ENCODE assay signal across 1 cellular context in the genomic region with DNA sequence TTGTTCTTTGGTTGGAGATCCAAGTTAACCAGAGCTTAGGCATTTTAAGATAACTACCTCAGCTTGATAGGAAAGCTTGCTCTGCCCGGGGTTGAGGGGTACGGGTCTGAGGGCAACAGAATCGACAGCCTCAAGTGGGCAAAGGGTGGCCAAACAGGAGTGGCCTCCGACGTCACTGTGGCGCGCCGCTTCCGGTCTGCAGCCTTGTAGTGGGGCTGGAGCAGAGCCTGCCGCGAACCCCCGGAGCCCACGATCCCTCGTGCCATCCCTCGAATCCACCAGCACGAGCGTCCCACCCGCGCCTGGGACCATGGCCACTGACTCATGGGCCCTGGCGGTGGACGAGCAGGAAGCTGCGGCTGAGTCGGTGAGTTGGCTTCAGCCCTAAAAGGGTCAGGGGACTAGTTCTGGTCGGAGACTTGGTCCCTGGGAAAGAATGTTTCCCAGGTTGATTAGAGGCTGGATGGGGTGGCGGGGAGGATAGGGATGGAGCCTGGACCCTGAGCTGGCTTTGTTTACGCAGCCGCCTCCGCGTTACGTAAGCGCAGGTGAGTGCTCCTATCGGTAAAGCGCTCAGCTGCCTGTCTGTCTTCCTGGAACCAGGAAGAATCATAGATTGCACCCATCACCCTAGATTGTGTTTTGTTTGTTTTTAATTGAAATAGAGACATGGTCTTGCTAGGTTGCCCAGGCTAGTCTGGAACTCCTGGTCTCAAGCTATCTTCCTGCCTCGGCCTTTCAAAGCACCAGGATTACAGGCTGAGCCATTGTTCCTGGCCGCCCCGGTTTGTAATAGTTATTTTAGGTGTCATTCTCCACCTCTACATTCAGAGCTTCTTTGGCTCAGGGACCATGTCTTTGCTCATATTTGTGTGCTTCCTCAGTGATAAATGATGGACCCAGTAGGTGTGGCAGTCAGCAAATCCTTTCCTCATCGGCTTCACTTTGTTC.
TF ChIP-seq lines count a peak whose summit lies in the region.

A gene (plus strand): TSS at position 199 of the 951 bp plus-strand sequence. CDS start 112 bp downstream, at position 311.

TF ChIP-seq in H1, 55 proteins besides CTCF, POLR2A, EP300 and RAD21 (continued from another document):
- TF ChIP-seq, protein P1, sequence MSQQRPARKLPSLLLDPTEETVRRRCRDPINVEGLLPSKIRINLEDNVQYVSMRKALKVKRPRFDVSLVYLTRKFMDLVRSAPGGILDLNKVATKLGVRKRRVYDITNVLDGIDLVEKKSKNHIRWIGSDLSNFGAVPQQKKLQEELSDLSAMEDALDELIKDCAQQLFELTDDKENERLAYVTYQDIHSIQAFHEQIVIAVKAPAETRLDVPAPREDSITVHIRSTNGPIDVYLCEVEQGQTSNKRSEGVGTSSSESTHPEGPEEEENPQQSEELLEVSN (IDR thresholded peaks at IDR 0.05) = no peak
- TF ChIP-seq BRCA1 (IDR thresholded peaks at IDR 0.05; ENCODE audit: low read depth, low read length) (0 out of 2 replicates have a peak, but pooled peaks have one; percentile 11), SIRT6 (IDR thresholded peaks at IDR 0.05; ENCODE audit: low read length) (no peak), SP2 (IDR thresholded peaks at IDR 0.05; ENCODE audit: low read length) (no peak), TAF7 (optimal IDR thresholded peaks at IDR 0.05; ENCODE audit: borderline replicate concordance, low read depth, low read length) (peak; percentile 62), RFX5 (IDR thresholded peaks at IDR 0.05; ENCODE audit: borderline replicate concordance, low read depth, low read length) (no peak), SIX5 (IDR thresholded peaks at IDR 0.05; ENCODE audit: low read depth, low read length) (no peak), NRF1 (IDR thresholded peaks at IDR 0.05; ENCODE audit: low read depth, low read length) (no peak), ZNF274 (IDR thresholded peaks at IDR 0.05; ENCODE audit: borderline replicate concordance, extremely low read depth, low read length) (no peak), HDAC2 (IDR thresholded peaks at IDR 0.05; ENCODE audit: borderline replicate concordance in 1 of 2, low read depth in 2 of 2, low read length in 2 of 2) (peak; percentile 59 to 97), KDM4A (IDR thresholded peaks at IDR 0.05; ENCODE audit: low read depth, low read length, severe bottlenecking) (peak; percentile 96), BACH1 (IDR thresholded peaks at IDR 0.05; ENCODE audit: low read length) (peak; percentile 71), SRF (IDR thresholded peaks at IDR 0.05; ENCODE audit: low read depth, low read length) (peak; percentile 37; the same call in 1 of the 2 replicates), SIN3A (conservative IDR thresholded peaks at IDR 0.05 in 1 of 2, IDR thresholded peaks at IDR 0.05 in 1 of 2; ENCODE audit: low read depth in 1 of 2, low read length in 2 of 2) (peak; percentile 34 to 67; a peak in 2 of 4 replicates), HDAC6 (IDR thresholded peaks at IDR 0.05; ENCODE audit: low read depth, low read length) (no peak), CREB1 (IDR thresholded peaks at IDR 0.05) (peak; percentile 97), SP4 (IDR thresholded peaks at IDR 0.05; ENCODE audit: low read length) (0 out of 2 replicates have a peak, but pooled peaks have one; percentile 44), TBP (IDR thresholded peaks at IDR 0.05; ENCODE audit: low read depth, low read length) (peak; percentile 66; the same call in 1 of the 2 replicates), TEAD4 (IDR thresholded peaks at IDR 0.05; ENCODE audit: low read depth, low read length) (0 out of 2 replicates have a peak, but pooled peaks have one; percentile 2), RNF2 (IDR thresholded peaks at IDR 0.05; ENCODE audit: borderline replicate concordance, low read depth, low read length, missing control alignments, poor library complexity, severe bottlenecking) (no peak), CBX8 (IDR thresholded peaks at IDR 0.05; ENCODE audit: borderline replicate concordance, low read depth, low read length) (no peak), JUN (IDR thresholded peaks at IDR 0.05; ENCODE audit: low read depth, low read length) (no peak), YY1 (IDR thresholded peaks at IDR 0.05; ENCODE audit: low read depth, low read length) (no peak), POLR2AphosphoS5 (IDR thresholded peaks at IDR 0.05; ENCODE audit: low read depth, low read length) (peak; percentile 95), MAFK (IDR thresholded peaks at IDR 0.05; ENCODE audit: low read depth, low read length) (no peak), CBX5 (IDR thresholded peaks at IDR 0.05; ENCODE audit: low read depth, low read length) (no peak), SAP30 (IDR thresholded peaks at IDR 0.05; ENCODE audit: insufficient read depth, insufficient replicate concordance, low read length) (no peak), JUND (IDR thresholded peaks at IDR 0.05; ENCODE audit: low read length) (no peak), FOSL1 (IDR thresholded peaks at IDR 0.05; ENCODE audit: insufficient read depth, low read depth, low read length) (no peak), RXRA (IDR thresholded peaks at IDR 0.05; ENCODE audit: insufficient read depth, low read depth, low read length) (no peak), CHD1 (IDR thresholded peaks at IDR 0.05; ENCODE audit: low read depth, low read length) (no peak), SUZ12 (IDR thresholded peaks at IDR 0.05; ENCODE audit: low read length) (no peak), POU5F1 (IDR thresholded peaks at IDR 0.05; ENCODE audit: low read depth, low read length) (no peak), KDM1A (IDR thresholded peaks at IDR 0.05; ENCODE audit: borderline replicate concordance, low read length) (no peak; the same call in 1 of the 2 replicates), CEBPB (IDR thresholded peaks at IDR 0.05; ENCODE audit: low read depth, low read length) (peak; percentile 75), GTF2F1 (IDR thresholded peaks at IDR 0.05; ENCODE audit: borderline replicate concordance, low read depth, low read length) (no peak), TCF12 (IDR thresholded peaks at IDR 0.05; ENCODE audit: low read depth, low read length) (no peak), BCL11A (IDR thresholded peaks at IDR 0.05; ENCODE audit: low read depth in 2 of 2, low read length in 2 of 2) (no peak), EGR1 (IDR thresholded peaks at IDR 0.05; ENCODE audit: borderline replicate concordance, low read depth, low read length) (no peak)
- TF ChIP-seq, protein P2, sequence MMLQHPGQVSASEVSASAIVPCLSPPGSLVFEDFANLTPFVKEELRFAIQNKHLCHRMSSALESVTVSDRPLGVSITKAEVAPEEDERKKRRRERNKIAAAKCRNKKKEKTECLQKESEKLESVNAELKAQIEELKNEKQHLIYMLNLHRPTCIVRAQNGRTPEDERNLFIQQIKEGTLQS (IDR thresholded peaks at IDR 0.05; ENCODE audit: insufficient read depth, low read depth, low read length) = no peak
- TF ChIP-seq, protein P3, sequence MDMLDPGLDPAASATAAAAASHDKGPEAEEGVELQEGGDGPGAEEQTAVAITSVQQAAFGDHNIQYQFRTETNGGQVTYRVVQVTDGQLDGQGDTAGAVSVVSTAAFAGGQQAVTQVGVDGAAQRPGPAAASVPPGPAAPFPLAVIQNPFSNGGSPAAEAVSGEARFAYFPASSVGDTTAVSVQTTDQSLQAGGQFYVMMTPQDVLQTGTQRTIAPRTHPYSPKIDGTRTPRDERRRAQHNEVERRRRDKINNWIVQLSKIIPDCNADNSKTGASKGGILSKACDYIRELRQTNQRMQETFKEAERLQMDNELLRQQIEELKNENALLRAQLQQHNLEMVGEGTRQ (IDR thresholded peaks at IDR 0.05; ENCODE audit: low read length) = no peak
- TF ChIP-seq, protein P4, sequence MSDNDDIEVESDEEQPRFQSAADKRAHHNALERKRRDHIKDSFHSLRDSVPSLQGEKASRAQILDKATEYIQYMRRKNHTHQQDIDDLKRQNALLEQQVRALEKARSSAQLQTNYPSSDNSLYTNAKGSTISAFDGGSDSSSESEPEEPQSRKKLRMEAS (IDR thresholded peaks at IDR 0.05) = peak; percentile 75
- TF ChIP-seq, protein P5, sequence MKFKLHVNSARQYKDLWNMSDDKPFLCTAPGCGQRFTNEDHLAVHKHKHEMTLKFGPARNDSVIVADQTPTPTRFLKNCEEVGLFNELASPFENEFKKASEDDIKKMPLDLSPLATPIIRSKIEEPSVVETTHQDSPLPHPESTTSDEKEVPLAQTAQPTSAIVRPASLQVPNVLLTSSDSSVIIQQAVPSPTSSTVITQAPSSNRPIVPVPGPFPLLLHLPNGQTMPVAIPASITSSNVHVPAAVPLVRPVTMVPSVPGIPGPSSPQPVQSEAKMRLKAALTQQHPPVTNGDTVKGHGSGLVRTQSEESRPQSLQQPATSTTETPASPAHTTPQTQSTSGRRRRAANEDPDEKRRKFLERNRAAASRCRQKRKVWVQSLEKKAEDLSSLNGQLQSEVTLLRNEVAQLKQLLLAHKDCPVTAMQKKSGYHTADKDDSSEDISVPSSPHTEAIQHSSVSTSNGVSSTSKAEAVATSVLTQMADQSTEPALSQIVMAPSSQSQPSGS (IDR thresholded peaks at IDR 0.05; ENCODE audit: low read length) = no peak; the same call in 1 of the 2 replicates
- TF ChIP-seq, protein P6, sequence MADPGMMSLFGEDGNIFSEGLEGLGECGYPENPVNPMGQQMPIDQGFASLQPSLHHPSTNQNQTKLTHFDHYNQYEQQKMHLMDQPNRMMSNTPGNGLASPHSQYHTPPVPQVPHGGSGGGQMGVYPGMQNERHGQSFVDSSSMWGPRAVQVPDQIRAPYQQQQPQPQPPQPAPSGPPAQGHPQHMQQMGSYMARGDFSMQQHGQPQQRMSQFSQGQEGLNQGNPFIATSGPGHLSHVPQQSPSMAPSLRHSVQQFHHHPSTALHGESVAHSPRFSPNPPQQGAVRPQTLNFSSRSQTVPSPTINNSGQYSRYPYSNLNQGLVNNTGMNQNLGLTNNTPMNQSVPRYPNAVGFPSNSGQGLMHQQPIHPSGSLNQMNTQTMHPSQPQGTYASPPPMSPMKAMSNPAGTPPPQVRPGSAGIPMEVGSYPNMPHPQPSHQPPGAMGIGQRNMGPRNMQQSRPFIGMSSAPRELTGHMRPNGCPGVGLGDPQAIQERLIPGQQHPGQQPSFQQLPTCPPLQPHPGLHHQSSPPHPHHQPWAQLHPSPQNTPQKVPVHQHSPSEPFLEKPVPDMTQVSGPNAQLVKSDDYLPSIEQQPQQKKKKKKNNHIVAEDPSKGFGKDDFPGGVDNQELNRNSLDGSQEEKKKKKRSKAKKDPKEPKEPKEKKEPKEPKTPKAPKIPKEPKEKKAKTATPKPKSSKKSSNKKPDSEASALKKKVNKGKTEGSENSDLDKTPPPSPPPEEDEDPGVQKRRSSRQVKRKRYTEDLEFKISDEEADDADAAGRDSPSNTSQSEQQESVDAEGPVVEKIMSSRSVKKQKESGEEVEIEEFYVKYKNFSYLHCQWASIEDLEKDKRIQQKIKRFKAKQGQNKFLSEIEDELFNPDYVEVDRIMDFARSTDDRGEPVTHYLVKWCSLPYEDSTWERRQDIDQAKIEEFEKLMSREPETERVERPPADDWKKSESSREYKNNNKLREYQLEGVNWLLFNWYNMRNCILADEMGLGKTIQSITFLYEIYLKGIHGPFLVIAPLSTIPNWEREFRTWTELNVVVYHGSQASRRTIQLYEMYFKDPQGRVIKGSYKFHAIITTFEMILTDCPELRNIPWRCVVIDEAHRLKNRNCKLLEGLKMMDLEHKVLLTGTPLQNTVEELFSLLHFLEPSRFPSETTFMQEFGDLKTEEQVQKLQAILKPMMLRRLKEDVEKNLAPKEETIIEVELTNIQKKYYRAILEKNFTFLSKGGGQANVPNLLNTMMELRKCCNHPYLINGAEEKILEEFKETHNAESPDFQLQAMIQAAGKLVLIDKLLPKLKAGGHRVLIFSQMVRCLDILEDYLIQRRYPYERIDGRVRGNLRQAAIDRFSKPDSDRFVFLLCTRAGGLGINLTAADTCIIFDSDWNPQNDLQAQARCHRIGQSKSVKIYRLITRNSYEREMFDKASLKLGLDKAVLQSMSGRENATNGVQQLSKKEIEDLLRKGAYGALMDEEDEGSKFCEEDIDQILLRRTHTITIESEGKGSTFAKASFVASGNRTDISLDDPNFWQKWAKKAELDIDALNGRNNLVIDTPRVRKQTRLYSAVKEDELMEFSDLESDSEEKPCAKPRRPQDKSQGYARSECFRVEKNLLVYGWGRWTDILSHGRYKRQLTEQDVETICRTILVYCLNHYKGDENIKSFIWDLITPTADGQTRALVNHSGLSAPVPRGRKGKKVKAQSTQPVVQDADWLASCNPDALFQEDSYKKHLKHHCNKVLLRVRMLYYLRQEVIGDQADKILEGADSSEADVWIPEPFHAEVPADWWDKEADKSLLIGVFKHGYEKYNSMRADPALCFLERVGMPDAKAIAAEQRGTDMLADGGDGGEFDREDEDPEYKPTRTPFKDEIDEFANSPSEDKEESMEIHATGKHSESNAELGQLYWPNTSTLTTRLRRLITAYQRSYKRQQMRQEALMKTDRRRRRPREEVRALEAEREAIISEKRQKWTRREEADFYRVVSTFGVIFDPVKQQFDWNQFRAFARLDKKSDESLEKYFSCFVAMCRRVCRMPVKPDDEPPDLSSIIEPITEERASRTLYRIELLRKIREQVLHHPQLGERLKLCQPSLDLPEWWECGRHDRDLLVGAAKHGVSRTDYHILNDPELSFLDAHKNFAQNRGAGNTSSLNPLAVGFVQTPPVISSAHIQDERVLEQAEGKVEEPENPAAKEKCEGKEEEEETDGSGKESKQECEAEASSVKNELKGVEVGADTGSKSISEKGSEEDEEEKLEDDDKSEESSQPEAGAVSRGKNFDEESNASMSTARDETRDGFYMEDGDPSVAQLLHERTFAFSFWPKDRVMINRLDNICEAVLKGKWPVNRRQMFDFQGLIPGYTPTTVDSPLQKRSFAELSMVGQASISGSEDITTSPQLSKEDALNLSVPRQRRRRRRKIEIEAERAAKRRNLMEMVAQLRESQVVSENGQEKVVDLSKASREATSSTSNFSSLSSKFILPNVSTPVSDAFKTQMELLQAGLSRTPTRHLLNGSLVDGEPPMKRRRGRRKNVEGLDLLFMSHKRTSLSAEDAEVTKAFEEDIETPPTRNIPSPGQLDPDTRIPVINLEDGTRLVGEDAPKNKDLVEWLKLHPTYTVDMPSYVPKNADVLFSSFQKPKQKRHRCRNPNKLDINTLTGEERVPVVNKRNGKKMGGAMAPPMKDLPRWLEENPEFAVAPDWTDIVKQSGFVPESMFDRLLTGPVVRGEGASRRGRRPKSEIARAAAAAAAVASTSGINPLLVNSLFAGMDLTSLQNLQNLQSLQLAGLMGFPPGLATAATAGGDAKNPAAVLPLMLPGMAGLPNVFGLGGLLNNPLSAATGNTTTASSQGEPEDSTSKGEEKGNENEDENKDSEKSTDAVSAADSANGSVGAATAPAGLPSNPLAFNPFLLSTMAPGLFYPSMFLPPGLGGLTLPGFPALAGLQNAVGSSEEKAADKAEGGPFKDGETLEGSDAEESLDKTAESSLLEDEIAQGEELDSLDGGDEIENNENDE (IDR thresholded peaks at IDR 0.05; ENCODE audit: insufficient replicate concordance, low read length) = no peak
TF ChIP-seq in H1: peak in this region for 20.
